ENCODE assay signal across 1 cellular context in genomic region chr16:3717235-3718018, GRCh38.
A peak's percentile ranks its signal among the peaks of the same experiment; 100 is the strongest.
TF ChIP-seq lines count a peak whose summit lies in the region.

TRAP1 (minus strand) TSS chr16:3717524; CDS start chr16:3717508, 16 bp downstream.

TF ChIP-seq in HepG2, 621 proteins besides CTCF, POLR2A, EP300 and RAD21 (continued from another document and continues in another):
- TF ChIP-seq MYPOP (CRISPR knock-in tag; IDR thresholded peaks at IDR 0.05), result no peak
- TF ChIP-seq ZNF577 (CRISPR knock-in tag; IDR thresholded peaks at IDR 0.05; ENCODE audit: borderline replicate concordance, low read depth), result no peak
- TF ChIP-seq FOXP1 (IDR thresholded peaks at IDR 0.05), result no peak
- no peak for TF ChIP-seq FOXP1 (CRISPR knock-in tag; IDR thresholded peaks at IDR 0.05)
- 0 out of 2 replicates have a peak, but pooled peaks have one; percentile 16 for TF ChIP-seq ZNF12 (CRISPR knock-in tag; IDR thresholded peaks at IDR 0.05)
- TF ChIP-seq POGK (CRISPR knock-in tag; conservative IDR thresholded peaks at IDR 0.05), result no peak
- 0 out of 2 replicates have a peak, but pooled peaks have one; percentile 56 for TF ChIP-seq NFKBIZ (CRISPR knock-in tag; IDR thresholded peaks at IDR 0.05)
- TF ChIP-seq ZBTB20 (CRISPR knock-in tag; IDR thresholded peaks at IDR 0.05; ENCODE audit: borderline replicate concordance, low read depth), result no peak
- TF ChIP-seq ZBTB25 (CRISPR knock-in tag; IDR thresholded peaks at IDR 0.05), result no peak
- no peak for TF ChIP-seq ZMYM2 (CRISPR knock-in tag; IDR thresholded peaks at IDR 0.05)
- TF ChIP-seq NFE2 (CRISPR knock-in tag; IDR thresholded peaks at IDR 0.05), result no peak
- peak; percentile 59 for TF ChIP-seq TAF1 (CRISPR knock-in tag; IDR thresholded peaks at IDR 0.05)
- TF ChIP-seq HOXA3 (CRISPR knock-in tag; IDR thresholded peaks at IDR 0.05), result peak; percentile 93
- no peak for TF ChIP-seq U2AF2 (IDR thresholded peaks at IDR 0.05; ENCODE audit: low read depth, low read length)
- no peak for TF ChIP-seq ZSCAN30 (CRISPR knock-in tag; IDR thresholded peaks at IDR 0.05)
- TF ChIP-seq CSRNP1 (CRISPR knock-in tag; IDR thresholded peaks at IDR 0.05), result no peak
- TF ChIP-seq NAIF1 (CRISPR knock-in tag; IDR thresholded peaks at IDR 0.05; ENCODE audit: borderline replicate concordance), result 0 out of 2 replicates have a peak, but pooled peaks have one; percentile 2
- no peak; the same call in 1 of the 2 replicates for TF ChIP-seq CBX5 (CRISPR knock-in tag; IDR thresholded peaks at IDR 0.05; ENCODE audit: borderline replicate concordance)
- peak; percentile 48; the same call in 1 of the 2 replicates for TF ChIP-seq IRF9 (CRISPR knock-in tag; IDR thresholded peaks at IDR 0.05; ENCODE audit: borderline replicate concordance)
- TF ChIP-seq ZNF567 (CRISPR knock-in tag; IDR thresholded peaks at IDR 0.05; ENCODE audit: borderline replicate concordance), result peak; percentile 91
- 0 out of 2 replicates have a peak, but pooled peaks have one; percentile 6 for TF ChIP-seq ATF5 (CRISPR knock-in tag; IDR thresholded peaks at IDR 0.05; ENCODE audit: low read depth)
- TF ChIP-seq KMT2B (CRISPR knock-in tag; IDR thresholded peaks at IDR 0.05), result peak; percentile 49; the same call in 1 of the 2 replicates
- TF ChIP-seq NFATC3 (CRISPR knock-in tag; IDR thresholded peaks at IDR 0.05), result no peak
- TF ChIP-seq TBX3 (IDR thresholded peaks at IDR 0.05; ENCODE audit: borderline replicate concordance), result no peak
- no peak; the same call in 1 of the 2 replicates for TF ChIP-seq GATA4 (IDR thresholded peaks at IDR 0.05; ENCODE audit: borderline replicate concordance, low read depth)
- TF ChIP-seq PCBP2 (optimal IDR thresholded peaks at IDR 0.05; ENCODE audit: low read depth, low read length, poor library complexity, severe bottlenecking), result no peak
- no peak for TF ChIP-seq ZNF552 (CRISPR knock-in tag; IDR thresholded peaks at IDR 0.05; ENCODE audit: borderline replicate concordance)
- TF ChIP-seq HNF4G (IDR thresholded peaks at IDR 0.05; ENCODE audit: borderline replicate concordance, low read depth, low read length), result no peak
- peak; percentile 38; the same call in 1 of the 2 replicates for TF ChIP-seq HNF4G (CRISPR knock-in tag; IDR thresholded peaks at IDR 0.05; ENCODE audit: borderline replicate concordance, low read depth)
- no peak for TF ChIP-seq ZNF512 (CRISPR knock-in tag; IDR thresholded peaks at IDR 0.05)
- peak; percentile 49; the same call in 1 of the 2 replicates for TF ChIP-seq KDM5A (IDR thresholded peaks at IDR 0.05; ENCODE audit: borderline replicate concordance, low read length)
- 0 out of 2 replicates have a peak, but pooled peaks have one; percentile 34 for TF ChIP-seq HOXA5 (CRISPR knock-in tag; IDR thresholded peaks at IDR 0.05)
- no peak for TF ChIP-seq ZNF597 (CRISPR knock-in tag; IDR thresholded peaks at IDR 0.05)
- TF ChIP-seq ZBTB7B (CRISPR knock-in tag; IDR thresholded peaks at IDR 0.05), result no peak; the same call in 1 of the 2 replicates
- no peak for TF ChIP-seq ZUFSP (CRISPR knock-in tag; IDR thresholded peaks at IDR 0.05; ENCODE audit: borderline replicate concordance)
- TF ChIP-seq ZFP41 (CRISPR knock-in tag; IDR thresholded peaks at IDR 0.05; ENCODE audit: borderline replicate concordance), result 0 out of 2 replicates have a peak, but pooled peaks have one; percentile 43
- TF ChIP-seq POLR2AphosphoS2 (IDR thresholded peaks at IDR 0.05; ENCODE audit: low read depth, low read length), result no peak
- TF ChIP-seq MAF1 (CRISPR knock-in tag; IDR thresholded peaks at IDR 0.05; ENCODE audit: borderline replicate concordance), result no peak
- peak; percentile 24; the same call in 1 of the 2 replicates for TF ChIP-seq CREM (IDR thresholded peaks at IDR 0.05)
- peak; percentile 21; the same call in 1 of the 2 replicates for TF ChIP-seq CREM (CRISPR knock-in tag; IDR thresholded peaks at IDR 0.05)
- TF ChIP-seq THAP11 (CRISPR knock-in tag; IDR thresholded peaks at IDR 0.05), result peak; percentile 82
- TF ChIP-seq ZNF570 (CRISPR knock-in tag; IDR thresholded peaks at IDR 0.05; ENCODE audit: borderline replicate concordance), result no peak; the same call in 1 of the 2 replicates
- peak; percentile 66; the same call in 1 of the 2 replicates for TF ChIP-seq REXO4 (CRISPR knock-in tag; IDR thresholded peaks at IDR 0.05; ENCODE audit: borderline replicate concordance)
- no peak for TF ChIP-seq MTF1 (CRISPR knock-in tag; IDR thresholded peaks at IDR 0.05)
- TF ChIP-seq ZMYM3 (CRISPR knock-in tag; IDR thresholded peaks at IDR 0.05), result 0 out of 2 replicates have a peak, but pooled peaks have one; percentile 20
- TF ChIP-seq AGO2 (optimal IDR thresholded peaks at IDR 0.05; ENCODE audit: low read depth, low read length), result peak; percentile 84
- TF ChIP-seq HNRNPH1 (optimal IDR thresholded peaks at IDR 0.05; ENCODE audit: low read depth, low read length), result no peak
- TF ChIP-seq ZNF3 (CRISPR knock-in tag; IDR thresholded peaks at IDR 0.05), result no peak
- TF ChIP-seq ZNF790 (CRISPR knock-in tag; IDR thresholded peaks at IDR 0.05; ENCODE audit: borderline replicate concordance), result peak; percentile 82; the same call in 1 of the 2 replicates
- TF ChIP-seq CREB1 (IDR thresholded peaks at IDR 0.05), result peak; percentile 98
- TF ChIP-seq CREB1 (CRISPR knock-in tag; IDR thresholded peaks at IDR 0.05), result 0 out of 2 replicates have a peak, but pooled peaks have one; percentile 25
- no peak for TF ChIP-seq NFIC (IDR thresholded peaks at IDR 0.05; ENCODE audit: low read length)
- TF ChIP-seq ZNF281 (CRISPR knock-in tag; IDR thresholded peaks at IDR 0.05; ENCODE audit: borderline replicate concordance), result peak; percentile 58
- no peak for TF ChIP-seq ZNF562 (CRISPR knock-in tag; IDR thresholded peaks at IDR 0.05; ENCODE audit: borderline replicate concordance)
